16 cellular contexts compared by ENCODE assay signal in genomic region chr14:58882577-58883018, GRCh38.
A peak's percentile ranks its signal among the peaks of the same experiment; 100 is the strongest.
DNase-seq lines count a peak whose midpoint lies in the region; ATAC-seq and TF ChIP-seq lines count a peak whose summit lies in the region.
"Had no signal": no experiment of that assay in that cellular context is flagged by ENCODE, and none has a peak within 500 bp of the region (broad histone marks: within the 10 kb centered on the region; RNA-seq: fewer than 3 reads in every experiment).

No MANE protein-coding gene starts in this region.

- H3K79me2 ChIP-seq in GM23248 (ENCODE audit: insufficient read depth), result no peaks in the 10 kb centered on the region

- peaks cover 0 to 2% (median 0%) of the 10 kb centered on the region in 11 donors for H3K9me3 Mint-ChIP-seq in naive thymus-derived CD4-positive, alpha-beta T cell
- H3K9me3 Mint-ChIP-seq: activated B cell treated with CpG ODN at 0.5 μM for 24 hours; central memory CD8-positive, alpha-beta T cell; stimulated activated naive CD8-positive, alpha-beta T cell treated with anti-CD3 and anti-CD28 coated beads, Interleukin-15, amount 100 ng/mL, for 72 hours had no signal

- H3K9me3 ChIP-seq in GM23248 (ENCODE audit: low read depth), result no peaks in the 10 kb centered on the region
- no peaks in the 10 kb centered on the region for H3K9me3 ChIP-seq in naive thymus-derived CD4-positive, alpha-beta T cell (ENCODE audit: control insufficient read depth in 2 of 3, low read length in 3 of 3)
- H3K9me3 ChIP-seq: BLaER1 treated with 17β-estradiol and CSF1 and Interleukin-3, amounts not matched to agents 10 nM and 100 nM had no signal

- peaks cover 0 to 5% (median 0%) of the 10 kb centered on the region in 5 donors for H3K27me3 Mint-ChIP-seq in naive thymus-derived CD4-positive, alpha-beta T cell
- H3K27me3 Mint-ChIP-seq: activated B cell treated with CpG ODN at 0.5 μM for 24 hours; central memory CD8-positive, alpha-beta T cell had no signal

- peaks cover 16% of the 10 kb centered on the region for H3F3A ChIP-seq in GM23248 (ENCODE audit: insufficient read depth)

- H3K4me1 Mint-ChIP-seq in naive thymus-derived CD4-positive, alpha-beta T cell, result no peaks in the 10 kb centered on the region
- H3K4me1 Mint-ChIP-seq: activated B cell treated with CpG ODN at 0.5 μM for 24 hours; central memory CD8-positive, alpha-beta T cell; stimulated activated naive CD8-positive, alpha-beta T cell treated with anti-CD3 and anti-CD28 coated beads, Interleukin-15, amount 100 ng/mL, for 72 hours had no signal

- H3K4me3 ChIP-seq in AG04449 (ENCODE audit: low read depth, low read length) (no peak overlapping the region), GM23248 (no peak overlapping the region), fibroblast of mammary gland (ENCODE audit: control insufficient read depth, low read depth, low read length) (no peak overlapping the region)
- H3K4me3 ChIP-seq in naive thymus-derived CD4-positive, alpha-beta T cell (ENCODE audit: low read length), result no peak overlapping the region
- H3K4me3 ChIP-seq: BLaER1 treated with 17β-estradiol and CSF1 and Interleukin-3, amounts not matched to agents 10 nM and 100 nM had no signal

- peak overlapping the region; percentile 5 for H3K4me2 ChIP-seq in GM23248 (ENCODE audit: unreplicated experiment)
- H3K4me2 ChIP-seq: BLaER1 treated with 17β-estradiol and CSF1 and Interleukin-3, amounts not matched to agents 10 nM and 100 nM had no signal

- H3K9ac ChIP-seq in GM23248, result no peak overlapping the region
- H3K9ac ChIP-seq: BLaER1 treated with 17β-estradiol and CSF1 and Interleukin-3, amounts not matched to agents 10 nM and 100 nM had no signal

- H2AFZ ChIP-seq in GM23248, result no peak overlapping the region

- TF ChIP-seq CTCF in AG04449 (IDR thresholded peaks at IDR 0.05; ENCODE audit: insufficient read depth, low read length, missing control alignments) (no peak), fibroblast of mammary gland (conservative IDR thresholded peaks at IDR 0.05; ENCODE audit: control insufficient read depth, insufficient read depth, low read depth, low read length) (no peak), GM10266 (IDR thresholded peaks at IDR 0.05; ENCODE audit: control insufficient read depth, insufficient read depth, low read depth, missing control alignments) (no peak)

- H3K27ac Mint-ChIP-seq in naive thymus-derived CD4-positive, alpha-beta T cell, result no peak overlapping the region
- H3K27ac Mint-ChIP-seq: activated B cell treated with CpG ODN at 0.5 μM for 24 hours; activated T-cell treated with anti-CD3 and anti-CD28 coated beads, Interleukin-2, amount 50 U/mL, for 72 hours; stimulated activated naive CD8-positive, alpha-beta T cell treated with anti-CD3 and anti-CD28 coated beads, Interleukin-15, amount 100 ng/mL, for 72 hours had no signal

- no peak overlapping the region for H3K4me3 Mint-ChIP-seq in naive thymus-derived CD4-positive, alpha-beta T cell
- H3K4me3 Mint-ChIP-seq: activated B cell treated with CpG ODN at 0.5 μM for 24 hours; activated T-cell treated with anti-CD3 and anti-CD28 coated beads, Interleukin-2, amount 50 U/mL, for 72 hours; central memory CD8-positive, alpha-beta T cell; stimulated activated naive CD8-positive, alpha-beta T cell treated with anti-CD3 and anti-CD28 coated beads, Interleukin-15, amount 100 ng/mL, for 72 hours had no signal

- WGBS in GM23248 (ENCODE audit: low coverage in 1 of 2, low lambda C conversion rate in 2 of 2, missing lambda C conversion rate in 2 of 2), 2 experiments, result 16 to 23% methylated on average over 4 of the region's 4 CpGs

- intact Hi-C loops in naive thymus-derived CD4-positive, alpha-beta T cell (cut with micrococcal nuclease), result no loop called here

- no peaks in the 10 kb centered on the region for H3K27me3 ChIP-seq in GM23248 (replicated peaks; ENCODE audit: insufficient read depth)
- H3K27me3 ChIP-seq in naive thymus-derived CD4-positive, alpha-beta T cell (ENCODE audit: control insufficient read depth in 2 of 2, insufficient read depth in 2 of 2, low read length in 2 of 2), result no peaks in the 10 kb centered on the region
- H3K27me3 ChIP-seq: BLaER1 treated with 17β-estradiol and CSF1 and Interleukin-3, amounts not matched to agents 10 nM and 100 nM; foreskin keratinocyte had no signal

- in situ Hi-C loops in GM23248 (cut with MboI), result no loop called here

- no peak overlapping the region for H3K27ac ChIP-seq in GM23248
- no peak overlapping the region for H3K27ac ChIP-seq in naive thymus-derived CD4-positive, alpha-beta T cell (ENCODE audit: low read depth, low read length)
- H3K27ac ChIP-seq: BLaER1 treated with 17β-estradiol and CSF1 and Interleukin-3, amounts not matched to agents 10 nM and 100 nM; foreskin keratinocyte; HL-60 had no signal

- ATAC-seq in HG02885 (IDR thresholded peaks at IDR 0.05; ENCODE audit: poor library complexity, unreplicated experiment), result no peak
- no peak for ATAC-seq in naive thymus-derived CD4-positive, alpha-beta T cell
- ATAC-seq: activated T-cell treated with anti-CD3 and anti-CD28 coated beads, Interleukin-2, amount 50 U/mL, for 72 hours; foreskin keratinocyte; stimulated activated naive CD8-positive, alpha-beta T cell treated with anti-CD3 and anti-CD28 coated beads, Interleukin-15, amount 100 ng/mL, for 72 hours had no signal

- no peaks in the 10 kb centered on the region for H4K20me1 ChIP-seq in GM23248 (ENCODE audit: insufficient read depth)
- H4K20me1 ChIP-seq: BLaER1 treated with 17β-estradiol and CSF1 and Interleukin-3, amounts not matched to agents 10 nM and 100 nM had no signal

- CTCF ChIA-PET in AG04449 (lab: Yijun Ruan, JAX), result no interaction called here
- CTCF ChIA-PET in naive thymus-derived CD4-positive, alpha-beta T cell (lab: Charles Lee), result no interaction called here

- no peaks in the 10 kb centered on the region for H3K36me3 Mint-ChIP-seq in naive thymus-derived CD4-positive, alpha-beta T cell

- DNase-seq in AG04449 (ENCODE audit: low read depth, low spot score) (peak; percentile 90), GM23248 (peak; percentile 78), NCI-H446 (lab: John Stamatoyannopoulos, UW) (peak; percentile 32 to 60), fibroblast of mammary gland (ENCODE audit: low read depth) (peak; percentile 79), GM10266 (ENCODE audit: extremely low spot score) (no peak), HPDE6-E6E7 (ENCODE audit: extremely low spot score) (no peak)
- DNase-seq in naive thymus-derived CD4-positive, alpha-beta T cell, result no peak
- DNase-seq: activated B cell treated with CpG ODN at 0.5 μM for 24 hours; activated T-cell treated with anti-CD3 and anti-CD28 coated beads, Interleukin-2, amount 50 U/mL, for 72 hours; foreskin keratinocyte; SHP77 treated with DMSO at 0.1 percent for 48 hours; stimulated activated naive CD8-positive, alpha-beta T cell treated with anti-CD3 and anti-CD28 coated beads, Interleukin-15, amount 100 ng/mL, for 72 hours had no signal

- no peaks in the 10 kb centered on the region for H3K9me2 ChIP-seq in GM23248 (ENCODE audit: insufficient read depth)

- peaks cover 10% of the 10 kb centered on the region; the same call in 1 of the 2 replicates for H3K4me1 ChIP-seq in GM23248 (ENCODE audit: insufficient read depth)
- no peaks in the 10 kb centered on the region for H3K4me1 ChIP-seq in naive thymus-derived CD4-positive, alpha-beta T cell (ENCODE audit: control insufficient read depth in 2 of 2, insufficient read depth in 2 of 2, low read length in 2 of 2)
- H3K4me1 ChIP-seq: foreskin keratinocyte had no signal

- POLR2A ChIA-PET in AG04449 (lab: Yijun Ruan, JAX), result no interaction called here
- POLR2A ChIA-PET in naive thymus-derived CD4-positive, alpha-beta T cell (lab: Charles Lee), result no interaction called here

- no peaks in the 10 kb centered on the region for H3K36me3 ChIP-seq in GM23248 (ENCODE audit: low read depth)
- no peaks in the 10 kb centered on the region for H3K36me3 ChIP-seq in naive thymus-derived CD4-positive, alpha-beta T cell (ENCODE audit: control insufficient read depth in 2 of 3, insufficient read depth in 3 of 3, low read length in 3 of 3)
- H3K36me3 ChIP-seq: BLaER1 treated with 17β-estradiol and CSF1 and Interleukin-3, amounts not matched to agents 10 nM and 100 nM had no signal

Comparison
In these comparisons a context has a peak if more than half of its experiments do, and no peak if none do; other contexts are left out.
1. DNase-seq: peak in AG04449 (single experiment), GM23248 (single experiment), NCI-H446 (2 of 2) and fibroblast of mammary gland (single experiment); none in GM10266 (single experiment), HPDE6-E6E7 (single experiment) and naive thymus-derived CD4-positive, alpha-beta T cell (0 of 9).